In genomic region chr5:137754236-137754960, GRCh38 we compare ENCODE assay signal across 8 cellular contexts. TPM values are rescaled to one million over a fixed set of nuclear protein-coding genes. Genes with fewer than 3 reads are reported as not detected.
DNase-seq lines count a peak whose midpoint lies in the region; ATAC-seq, FAIRE-seq and TF ChIP-seq lines count a peak whose summit lies in the region.

TSS of gene HNRNPA0 (minus strand) at chr5:137754363. CDS start at chr5:137754066, 297 bp downstream.

- H3K27ac Mint-ChIP-seq in progenitor cell of endocrine pancreas, result peak within 1 kb of the TSS; percentile 100

- intact Hi-C loops in adrenal gland (cut with DNase I) (no loop called here), left cardiac atrium (cut with DNase I) (no loop called here)

- H3K27ac ChIP-seq in adrenal gland, result peak within 1 kb of the TSS; percentile 98 to 100 (median 100)

- H3K4me3 ChIP-seq in adrenal gland, result peak within 1 kb of the TSS; percentile 85 to 97 (median 90)

- FAIRE-seq in GM12892 (lab: Jason Lieb, UNC), result peak; percentile 99

- H3K4me3 Mint-ChIP-seq in progenitor cell of endocrine pancreas (ENCODE audit: low read depth), result peak within 1 kb of the TSS; percentile 100

- peak; percentile 95 for TF ChIP-seq POLR2A in GM12892 (IDR thresholded peaks at IDR 0.05; ENCODE audit: low read depth, low read length)
- TF ChIP-seq POLR2A in adrenal gland (IDR thresholded peaks at IDR 0.05), result peak; percentile 95 to 99

- H3K9me3 Mint-ChIP-seq in progenitor cell of endocrine pancreas (ENCODE audit: low read depth), result no peaks in the 10 kb centered on the region

- TF ChIP-seq CTCF in adrenal gland (IDR thresholded peaks at IDR 0.05), result peak in 1 of 6 experiments; percentile 4
- TF ChIP-seq CTCF in progenitor cell of endocrine pancreas (IDR thresholded peaks at IDR 0.05; ENCODE audit: unreplicated experiment), result no peak

- no peaks in the 10 kb centered on the region for H3K27me3 ChIP-seq in adrenal gland

- peak; percentile 88 for DNase-seq in GM12892 (ENCODE audit: insufficient read length)
- DNase-seq in NCI-H146 (lab: John Stamatoyannopoulos, UW), result peak; percentile 94
- DNase-seq in T-helper 1 cell, result peak; percentile 93 to 98 (median 96)
- DNase-seq in adrenal gland, result peak; percentile 96 to 98 (median 98)
- peak; percentile 97 for DNase-seq in left cardiac atrium
- DNase-seq in progenitor cell of endocrine pancreas (ENCODE audit: low spot score, unreplicated experiment), result peak; percentile 90
- peak; percentile 98 for DNase-seq in ureter (ENCODE audit: low spot score)

- peaks cover 14% of the 10 kb centered on the region for H3K36me3 Mint-ChIP-seq in progenitor cell of endocrine pancreas (ENCODE audit: insufficient read depth)

- no peaks in the 10 kb centered on the region for H3K36me3 ChIP-seq in adrenal gland (replicated peaks in 1 of 2)

- no peaks in the 10 kb centered on the region for H3K27me3 Mint-ChIP-seq in progenitor cell of endocrine pancreas

- no peaks in the 10 kb centered on the region for H3K9me3 ChIP-seq in adrenal gland (replicated peaks in 1 of 3)

- 0 to 1% (median 1%) methylated on average over 48 to 77 of the region's 77 CpGs for WGBS in adrenal gland, 4 donors

- peaks cover 8 to 30% of the 10 kb centered on the region in 2 donors for H3K4me1 ChIP-seq in adrenal gland (replicated peaks in 1 of 2)

- ATAC-seq in HG02852 (IDR thresholded peaks at IDR 0.05; ENCODE audit: unreplicated experiment), result peak; percentile 75
- ATAC-seq in left cardiac atrium, result peak; percentile 94 to 96

- peaks cover 34% of the 10 kb centered on the region for H3K4me1 Mint-ChIP-seq in progenitor cell of endocrine pancreas (ENCODE audit: low read depth)

RNA-seq across cellular contexts. Expression of gene HNRNPA0, which starts in this region (rescaled TPM):
- 18.2 TPM for polyA plus RNA-seq in GM12892 (2012; ENCODE audit: missing spikeins)
- 10 to 100 TPM in 7 of 8 donors, 1 to 10 TPM in 1; 8.9 to 45.5 (median 21.8) TPM for total RNA-seq in adrenal gland
- 10 to 100 TPM; 16.9 to 19.8 (median 19.1) TPM for polyA plus RNA-seq in adrenal gland
- total RNA-seq in left cardiac atrium, result 10 to 100 TPM; 14.3 to 27.1 TPM
- 81.0 and 82.6 TPM in 2 replicates for total RNA-seq in progenitor cell of endocrine pancreas
- 34.7 TPM for total RNA-seq in ureter

Comparison
In these comparisons a context has a peak if more than half of its experiments do, and no peak if none do; other contexts are left out.
1. Peak in every context shown above with its lines: DNase-seq, ATAC-seq, H3K4me3 ChIP-seq and H3K27ac ChIP-seq.